ENCODE assay signal across 17 cellular contexts in the genomic region with DNA sequence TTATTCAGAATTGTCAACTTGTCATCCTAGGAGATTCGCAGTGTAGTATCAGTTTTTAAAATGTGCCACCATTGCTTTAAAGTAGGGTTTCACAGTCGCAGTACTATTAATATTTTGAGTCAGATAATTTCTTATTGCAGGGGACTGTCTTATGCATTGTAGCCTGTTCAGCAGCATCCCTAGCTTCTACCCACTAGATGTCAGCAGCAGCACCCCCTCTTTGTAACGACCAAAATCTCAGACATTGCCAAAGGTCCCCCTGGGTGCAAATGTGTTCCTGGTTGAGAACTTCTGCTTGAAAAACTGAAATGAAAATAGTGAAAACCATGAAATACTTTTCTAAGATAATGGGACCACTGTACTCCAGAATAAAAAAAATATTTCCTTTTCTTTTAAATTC.
A peak's percentile ranks its signal among the peaks of the same experiment; 100 is the strongest.
DNase-seq lines count a peak whose midpoint lies in the region; ATAC-seq lines count a peak whose summit lies in the region.
"Had no signal": no experiment of that assay in that cellular context is flagged by ENCODE, and none has a peak within 500 bp of the region (broad histone marks: within the 10 kb centered on the region; RNA-seq: fewer than 3 reads in every experiment).

No MANE protein-coding gene starts in this region.

- H3K36me3 Mint-ChIP-seq in activated CD8-positive, alpha-beta memory T cell treated with anti-CD3 and anti-CD28 coated beads, Interleukin-2, amount 10 ng/mL, durations not matched to agents 7 days and 5 days = no peaks in the 10 kb centered on the region
- H3K36me3 Mint-ChIP-seq in naive thymus-derived CD4-positive, alpha-beta T cell = no peaks in the 10 kb centered on the region
- H3K36me3 Mint-ChIP-seq: activated naive CD8-positive, alpha-beta T cell treated with anti-CD3 and anti-CD28 coated beads for 36 hours; CD8-positive, alpha-beta memory T cell; stimulated activated effector memory CD8-positive, alpha-beta T cell treated with anti-CD3 and anti-CD28 coated beads, Interleukin-12 subunit alpha, Interleukin-12 subunit beta, amount 100 ng/mL, for 72 hours had no signal

- no peaks in the 10 kb centered on the region for H3K4me1 ChIP-seq in naive thymus-derived CD4-positive, alpha-beta T cell (ENCODE audit: control insufficient read depth in 2 of 2, insufficient read depth in 2 of 2, low read length in 2 of 2)
- H3K4me1 ChIP-seq: upper lobe of right lung had no signal

- no peaks in the 10 kb centered on the region for H3K36me3 ChIP-seq in H7 (replicated peaks; ENCODE audit: control insufficient read depth, insufficient read depth, low read length)
- H3K36me3 ChIP-seq in naive thymus-derived CD4-positive, alpha-beta T cell (ENCODE audit: control insufficient read depth in 2 of 3, insufficient read depth in 3 of 3, low read length in 3 of 3) = no peaks in the 10 kb centered on the region
- H3K36me3 ChIP-seq: neutrophil, upper lobe of right lung had no signal

- no peak for ATAC-seq in activated CD8-positive, alpha-beta memory T cell treated with anti-CD3 and anti-CD28 coated beads, Interleukin-2, amount 10 ng/mL, durations not matched to agents 7 days and 5 days
- ATAC-seq in naive thymus-derived CD4-positive, alpha-beta T cell = no peak
- ATAC-seq: stimulated activated effector memory CD8-positive, alpha-beta T cell treated with anti-CD3 and anti-CD28 coated beads, Interleukin-12 subunit alpha, Interleukin-12 subunit beta, amount 100 ng/mL, for 72 hours; upper lobe of right lung had no signal

- intact Hi-C loops in naive thymus-derived CD4-positive, alpha-beta T cell (cut with micrococcal nuclease) = no loop called here

- DNase-seq in AG20443 (ENCODE audit: low spot score) (peak; percentile 9), H7 (peak; percentile 26), RKO (ENCODE audit: low spot score) (peak; percentile 7), iPS-NIHi7 (ENCODE audit: extremely low spot score) (peak; percentile 14), amniotic stem cell (lab: John Stamatoyannopoulos, UW) (no peak)
- DNase-seq in activated CD8-positive, alpha-beta memory T cell treated with anti-CD3 and anti-CD28 coated beads, Interleukin-2, amount 10 ng/mL, durations not matched to agents 7 days and 5 days = no peak
- DNase-seq in naive thymus-derived CD4-positive, alpha-beta T cell = no peak
- DNase-seq: activated naive CD8-positive, alpha-beta T cell treated with anti-CD3 and anti-CD28 coated beads for 36 hours; CD8-positive, alpha-beta memory T cell; HCEC 1CT; KG1; NCI-H1930; stimulated activated CD4-positive, alpha-beta T cell treated with anti-CD3 and anti-CD28 coated beads, Interleukin-4, amount 100 ng/mL, for 24 hours; upper lobe of right lung had no signal

- POLR2A ChIA-PET in naive thymus-derived CD4-positive, alpha-beta T cell (lab: Charles Lee) = no interaction called here

- CTCF ChIA-PET in activated CD8-positive, alpha-beta memory T cell treated with anti-CD3 and anti-CD28 coated beads, Interleukin-2, amount 10 ng/mL, durations not matched to agents 7 days and 5 days (lab: Charles Lee) = no interaction called here
- CTCF ChIA-PET in naive thymus-derived CD4-positive, alpha-beta T cell (lab: Charles Lee) = no interaction called here

- no peaks in the 10 kb centered on the region for H3K27me3 ChIP-seq in H7 (ENCODE audit: control insufficient read depth, insufficient read depth, low read length)
- no peaks in the 10 kb centered on the region for H3K27me3 ChIP-seq in naive thymus-derived CD4-positive, alpha-beta T cell (ENCODE audit: control insufficient read depth in 2 of 2, insufficient read depth in 2 of 2, low read length in 2 of 2)
- H3K27me3 ChIP-seq: neutrophil, upper lobe of right lung had no signal

- H3K27me3 Mint-ChIP-seq in activated CD8-positive, alpha-beta memory T cell treated with anti-CD3 and anti-CD28 coated beads, Interleukin-2, amount 10 ng/mL, durations not matched to agents 7 days and 5 days = no peaks in the 10 kb centered on the region
- H3K27me3 Mint-ChIP-seq in naive thymus-derived CD4-positive, alpha-beta T cell = no peaks in the 10 kb centered on the region
- H3K27me3 Mint-ChIP-seq: activated naive CD8-positive, alpha-beta T cell treated with anti-CD3 and anti-CD28 coated beads for 36 hours; CD8-positive, alpha-beta memory T cell had no signal

- H3K27ac ChIP-seq in naive thymus-derived CD4-positive, alpha-beta T cell (ENCODE audit: low read depth, low read length) = no peak overlapping the region
- H3K27ac ChIP-seq: neutrophil, upper lobe of right lung had no signal

- peaks cover 0 to 8% (median 0%) of the 10 kb centered on the region in 3 experiments for H3K9me3 ChIP-seq in naive thymus-derived CD4-positive, alpha-beta T cell (ENCODE audit: control insufficient read depth in 2 of 3, low read length in 3 of 3)
- H3K9me3 ChIP-seq: neutrophil, upper lobe of right lung had no signal

- H3K27ac Mint-ChIP-seq in activated CD8-positive, alpha-beta memory T cell treated with anti-CD3 and anti-CD28 coated beads, Interleukin-2, amount 10 ng/mL, durations not matched to agents 7 days and 5 days = no peak overlapping the region
- no peak overlapping the region for H3K27ac Mint-ChIP-seq in naive thymus-derived CD4-positive, alpha-beta T cell
- H3K27ac Mint-ChIP-seq: activated naive CD8-positive, alpha-beta T cell treated with anti-CD3 and anti-CD28 coated beads for 36 hours; CD8-positive, alpha-beta memory T cell; stimulated activated effector memory CD8-positive, alpha-beta T cell treated with anti-CD3 and anti-CD28 coated beads, Interleukin-12 subunit alpha, Interleukin-12 subunit beta, amount 100 ng/mL, for 72 hours had no signal

- H3K4me3 ChIP-seq in H7 (ENCODE audit: insufficient read depth, low read depth, low read length) = no peak overlapping the region
- H3K4me3 ChIP-seq in naive thymus-derived CD4-positive, alpha-beta T cell (ENCODE audit: low read length) = no peak overlapping the region
- H3K4me3 ChIP-seq: lung, upper lobe of right lung had no signal

- H3K4me3 Mint-ChIP-seq in activated CD8-positive, alpha-beta memory T cell treated with anti-CD3 and anti-CD28 coated beads, Interleukin-2, amount 10 ng/mL, durations not matched to agents 7 days and 5 days = no peak overlapping the region
- no peak overlapping the region for H3K4me3 Mint-ChIP-seq in naive thymus-derived CD4-positive, alpha-beta T cell
- H3K4me3 Mint-ChIP-seq: activated naive CD8-positive, alpha-beta T cell treated with anti-CD3 and anti-CD28 coated beads for 36 hours; CD8-positive, alpha-beta memory T cell; stimulated activated effector memory CD8-positive, alpha-beta T cell treated with anti-CD3 and anti-CD28 coated beads, Interleukin-12 subunit alpha, Interleukin-12 subunit beta, amount 100 ng/mL, for 72 hours had no signal

- H3K9me3 Mint-ChIP-seq in activated CD8-positive, alpha-beta memory T cell treated with anti-CD3 and anti-CD28 coated beads, Interleukin-2, amount 10 ng/mL, durations not matched to agents 7 days and 5 days (ENCODE audit: low read depth) = peaks cover 7% of the 10 kb centered on the region
- H3K9me3 Mint-ChIP-seq in naive thymus-derived CD4-positive, alpha-beta T cell = peaks cover 0 to 11% (median 4%) of the 10 kb centered on the region in 11 donors

- H3K4me1 Mint-ChIP-seq in activated CD8-positive, alpha-beta memory T cell treated with anti-CD3 and anti-CD28 coated beads, Interleukin-2, amount 10 ng/mL, durations not matched to agents 7 days and 5 days = no peaks in the 10 kb centered on the region
- H3K4me1 Mint-ChIP-seq in naive thymus-derived CD4-positive, alpha-beta T cell = no peaks in the 10 kb centered on the region
- H3K4me1 Mint-ChIP-seq: activated naive CD8-positive, alpha-beta T cell treated with anti-CD3 and anti-CD28 coated beads for 36 hours; CD8-positive, alpha-beta memory T cell; stimulated activated effector memory CD8-positive, alpha-beta T cell treated with anti-CD3 and anti-CD28 coated beads, Interleukin-12 subunit alpha, Interleukin-12 subunit beta, amount 100 ng/mL, for 72 hours had no signal

Comparison
In these comparisons a context has a peak if more than half of its experiments do, and no peak if none do; other contexts are left out.
1. DNase-seq: peak in AG20443 (single experiment), H7 (single experiment), RKO (single experiment) and iPS-NIHi7 (single experiment); none in activated CD8-positive, alpha-beta memory T cell treated with anti-CD3 and anti-CD28 coated beads, Interleukin-2, amount 10 ng/mL, durations not matched to agents 7 days and 5 days (single experiment), naive thymus-derived CD4-positive, alpha-beta T cell (0 of 9) and amniotic stem cell (single experiment).